8 cellular contexts compared by ENCODE assay signal in genomic region chr16:52630711-52631110, GRCh38.
"Had no signal": no experiment of that assay in that cellular context is flagged by ENCODE, and none has a peak within 500 bp of the region (broad histone marks: within the 10 kb centered on the region; RNA-seq: fewer than 3 reads in every experiment).

No MANE protein-coding gene starts in this region.

- DNase-seq: GDM1, GF-D8 had no signal

- H3K4me3 ChIP-seq: GM12878 had no signal

- ATAC-seq: GM12878 had no signal

- FAIRE-seq: G401.6, GM12878, GM12891, GM12892, GM18507, GM19239 had no signal
